ENCODE assay signal across 1 cellular context in the genomic region with DNA sequence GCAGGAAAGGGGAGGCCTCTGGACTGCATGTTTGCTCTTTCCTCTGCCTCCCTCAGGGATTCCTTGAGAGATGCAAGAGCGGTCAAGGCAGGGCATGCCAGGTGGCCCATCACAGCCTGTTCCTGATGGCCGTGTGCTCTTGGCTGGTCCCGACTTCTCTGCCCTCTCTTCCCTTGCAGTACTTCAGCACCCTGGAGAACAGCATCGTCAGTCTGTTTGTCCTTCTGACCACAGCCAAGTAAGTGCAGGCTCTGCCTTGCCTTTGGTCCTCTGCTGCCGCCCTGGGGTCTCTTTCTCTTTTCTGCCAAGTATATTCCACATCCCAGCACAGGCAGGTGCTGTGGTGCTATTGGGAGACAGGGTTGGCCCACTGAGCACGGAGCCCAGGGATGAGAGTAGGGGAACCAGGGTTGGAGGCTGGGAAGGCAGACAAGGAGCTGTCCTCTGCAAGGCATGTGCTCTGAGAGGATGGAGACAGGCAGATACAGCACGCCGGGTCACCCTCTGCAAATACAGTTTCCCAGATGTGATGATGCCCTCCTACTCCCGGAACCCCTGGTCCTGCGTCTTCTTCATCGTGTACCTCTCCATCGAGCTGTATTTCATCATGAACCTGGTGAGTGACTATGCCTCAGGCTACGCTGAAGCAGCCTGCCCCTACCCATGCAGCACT.
TF ChIP-seq lines count a peak whose summit lies in the region.

No MANE protein-coding gene starts in this region.

TF ChIP-seq in GM12878, 131 proteins besides CTCF, POLR2A, EP300 and RAD21:
- no peak for TF ChIP-seq CBFB (IDR thresholded peaks at IDR 0.05; ENCODE audit: low read depth)
- TF ChIP-seq, protein P1, sequence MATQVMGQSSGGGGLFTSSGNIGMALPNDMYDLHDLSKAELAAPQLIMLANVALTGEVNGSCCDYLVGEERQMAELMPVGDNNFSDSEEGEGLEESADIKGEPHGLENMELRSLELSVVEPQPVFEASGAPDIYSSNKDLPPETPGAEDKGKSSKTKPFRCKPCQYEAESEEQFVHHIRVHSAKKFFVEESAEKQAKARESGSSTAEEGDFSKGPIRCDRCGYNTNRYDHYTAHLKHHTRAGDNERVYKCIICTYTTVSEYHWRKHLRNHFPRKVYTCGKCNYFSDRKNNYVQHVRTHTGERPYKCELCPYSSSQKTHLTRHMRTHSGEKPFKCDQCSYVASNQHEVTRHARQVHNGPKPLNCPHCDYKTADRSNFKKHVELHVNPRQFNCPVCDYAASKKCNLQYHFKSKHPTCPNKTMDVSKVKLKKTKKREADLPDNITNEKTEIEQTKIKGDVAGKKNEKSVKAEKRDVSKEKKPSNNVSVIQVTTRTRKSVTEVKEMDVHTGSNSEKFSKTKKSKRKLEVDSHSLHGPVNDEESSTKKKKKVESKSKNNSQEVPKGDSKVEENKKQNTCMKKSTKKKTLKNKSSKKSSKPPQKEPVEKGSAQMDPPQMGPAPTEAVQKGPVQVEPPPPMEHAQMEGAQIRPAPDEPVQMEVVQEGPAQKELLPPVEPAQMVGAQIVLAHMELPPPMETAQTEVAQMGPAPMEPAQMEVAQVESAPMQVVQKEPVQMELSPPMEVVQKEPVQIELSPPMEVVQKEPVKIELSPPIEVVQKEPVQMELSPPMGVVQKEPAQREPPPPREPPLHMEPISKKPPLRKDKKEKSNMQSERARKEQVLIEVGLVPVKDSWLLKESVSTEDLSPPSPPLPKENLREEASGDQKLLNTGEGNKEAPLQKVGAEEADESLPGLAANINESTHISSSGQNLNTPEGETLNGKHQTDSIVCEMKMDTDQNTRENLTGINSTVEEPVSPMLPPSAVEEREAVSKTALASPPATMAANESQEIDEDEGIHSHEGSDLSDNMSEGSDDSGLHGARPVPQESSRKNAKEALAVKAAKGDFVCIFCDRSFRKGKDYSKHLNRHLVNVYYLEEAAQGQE (IDR thresholded peaks at IDR 0.05; ENCODE audit: low read depth, low read length), result peak; percentile 42; the same call in 1 of the 2 replicates
TF ChIP-seq in GM12878: peak in this region for 1.
